Comparison of ENCODE assay signal across 27 cellular contexts in the genomic region with DNA sequence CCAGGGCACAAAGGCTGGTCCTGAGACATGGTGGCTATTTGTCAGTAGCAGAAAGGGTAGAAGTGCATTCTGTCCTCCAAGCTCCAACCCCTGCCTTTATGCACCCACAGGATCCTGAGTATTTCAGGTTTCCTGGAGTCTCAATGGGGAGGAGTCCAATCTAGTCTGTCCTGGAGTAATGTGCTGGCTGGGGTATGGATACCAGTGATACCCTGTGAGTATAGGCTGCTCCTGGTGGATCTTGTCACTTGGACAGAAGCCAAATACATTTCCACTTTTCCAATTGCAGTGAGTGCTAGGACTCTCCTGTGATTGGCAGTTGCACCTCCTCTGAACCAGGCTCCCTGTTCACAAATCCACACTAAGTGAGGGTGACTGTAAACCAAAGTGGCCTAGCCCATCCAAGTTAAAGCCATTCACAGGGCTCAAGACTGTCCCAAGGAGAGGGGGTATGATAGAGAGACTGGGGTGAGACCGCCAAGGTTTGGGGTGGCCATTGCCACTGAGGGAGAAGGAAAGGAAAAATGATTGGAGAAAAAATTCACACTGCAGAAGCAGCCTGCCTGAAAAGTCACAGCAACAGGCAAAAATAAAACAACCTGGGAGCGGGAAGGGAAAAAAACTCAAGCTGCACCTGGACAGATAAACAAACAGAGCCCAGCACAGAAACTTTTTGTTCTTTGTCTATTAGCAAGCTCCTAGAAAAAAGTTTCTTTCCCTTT.
"Had no signal": no experiment of that assay in that cellular context is flagged by ENCODE, and none has a peak within 500 bp of the region (broad histone marks: within the 10 kb centered on the region; RNA-seq: fewer than 3 reads in every experiment).

No MANE protein-coding gene starts in this region.

- H3K4me1 ChIP-seq: Peyer's patch, SJCRH30 had no signal

- H3K27ac ChIP-seq: brain microvascular endothelial cell, cardiac muscle cell, Peyer's patch, RWPE1, SJCRH30, VCaP had no signal

- H3K4me3 ChIP-seq: cardiac muscle cell, Peyer's patch, SJCRH30 had no signal

- H3K9me3 Mint-ChIP-seq: activated CD4-positive, alpha-beta memory T cell treated with anti-CD3 and anti-CD28 coated beads, Interleukin-2, amount 10 ng/mL, durations not matched to agents 7 days and 5 days; activated naive CD4-positive, alpha-beta T cell treated with anti-CD3 and anti-CD28 coated beads for 36 hours; activated T-helper 17 cell treated with anti-CD3 and anti-CD28 coated beads, Interleukin-2, amount 50 U/mL, for 72 hours had no signal

- H3K27ac Mint-ChIP-seq: activated CD4-positive, alpha-beta memory T cell treated with anti-CD3 and anti-CD28 coated beads, Interleukin-2, amount 10 ng/mL, durations not matched to agents 7 days and 5 days; activated naive CD4-positive, alpha-beta T cell treated with anti-CD3 and anti-CD28 coated beads for 36 hours; activated naive CD8-positive, alpha-beta T cell; activated T-helper 17 cell treated with anti-CD3 and anti-CD28 coated beads, Interleukin-2, amount 50 U/mL, for 72 hours had no signal

- DNase-seq: activated CD4-positive, alpha-beta memory T cell treated with anti-CD3 and anti-CD28 coated beads, Interleukin-2, amount 10 ng/mL, durations not matched to agents 7 days and 5 days; activated CD4-positive, alpha-beta T cell treated with anti-CD3 and anti-CD28 coated beads, Interleukin-2, amount 50 U/mL, for 1 hour; activated CD4-positive, CD25-positive, alpha-beta regulatory T cell; activated gamma-delta T cell; activated naive CD4-positive, alpha-beta T cell treated with anti-CD3 and anti-CD28 coated beads for 36 hours; activated T-cell treated with anti-CD3 and anti-CD28 coated beads for 4 hours; activated T-cell treated with anti-CD3 and anti-CD28 coated beads, Interleukin-2, amount 50 U/mL, for 48 hours; amygdala; brain microvascular endothelial cell; Karpas-422; NCI-H1048; NCI-H146; NCI-H1930; NCI-H2107; NCI-H524 treated with DMSO at 0.1 percent for 48 hours; NCI-H82; Peyer's patch; Right ventricle myocardium superior; SJCRH30; SK-N-SH; T-helper 1 cell had no signal

- H3K9me3 ChIP-seq: Peyer's patch, SJCRH30, SK-N-SH had no signal

- H3K36me3 ChIP-seq: brain microvascular endothelial cell, cardiac muscle cell, Peyer's patch, SJCRH30 had no signal

- H3K9me2 ChIP-seq: SK-N-SH had no signal

- H3K4me2 ChIP-seq: SK-N-SH had no signal

- H3K36me3 Mint-ChIP-seq: activated naive CD8-positive, alpha-beta T cell had no signal

- H3K27me3 ChIP-seq: brain microvascular endothelial cell, cardiac muscle cell, Peyer's patch, SJCRH30 had no signal

- H3K4me1 Mint-ChIP-seq: activated CD4-positive, alpha-beta memory T cell treated with anti-CD3 and anti-CD28 coated beads, Interleukin-2, amount 10 ng/mL, durations not matched to agents 7 days and 5 days; activated T-helper 17 cell treated with anti-CD3 and anti-CD28 coated beads, Interleukin-2, amount 50 U/mL, for 72 hours had no signal

- H3K9ac ChIP-seq: SK-N-SH had no signal

- ATAC-seq: activated T-helper 17 cell treated with anti-CD3 and anti-CD28 coated beads, Interleukin-2, amount 50 U/mL, for 72 hours had no signal

- H3K4me3 Mint-ChIP-seq: activated CD4-positive, alpha-beta memory T cell treated with anti-CD3 and anti-CD28 coated beads, Interleukin-2, amount 10 ng/mL, durations not matched to agents 7 days and 5 days; activated naive CD4-positive, alpha-beta T cell treated with anti-CD3 and anti-CD28 coated beads for 36 hours; activated naive CD8-positive, alpha-beta T cell; activated T-helper 17 cell treated with anti-CD3 and anti-CD28 coated beads, Interleukin-2, amount 50 U/mL, for 72 hours had no signal

- FAIRE-seq: astrocyte had no signal
